In genomic region chr9:129122133-129122532, GRCh38 we compare ENCODE assay signal across 1 cellular context.
TF ChIP-seq lines count a peak whose summit lies in the region.

No MANE protein-coding gene starts in this region.

TF ChIP-seq in HepG2, 621 proteins besides CTCF, POLR2A, EP300 and RAD21:
- no peak for TF ChIP-seq ZNF556 (CRISPR knock-in tag; IDR thresholded peaks at IDR 0.05; ENCODE audit: borderline replicate concordance)
- 0 out of 2 replicates have a peak, but pooled peaks have one; percentile 19 for TF ChIP-seq ZNF121 (CRISPR knock-in tag; IDR thresholded peaks at IDR 0.05)
TF ChIP-seq in HepG2: peak in this region for 1.
